Comparison of ENCODE assay signal across 16 cellular contexts in the genomic region with DNA sequence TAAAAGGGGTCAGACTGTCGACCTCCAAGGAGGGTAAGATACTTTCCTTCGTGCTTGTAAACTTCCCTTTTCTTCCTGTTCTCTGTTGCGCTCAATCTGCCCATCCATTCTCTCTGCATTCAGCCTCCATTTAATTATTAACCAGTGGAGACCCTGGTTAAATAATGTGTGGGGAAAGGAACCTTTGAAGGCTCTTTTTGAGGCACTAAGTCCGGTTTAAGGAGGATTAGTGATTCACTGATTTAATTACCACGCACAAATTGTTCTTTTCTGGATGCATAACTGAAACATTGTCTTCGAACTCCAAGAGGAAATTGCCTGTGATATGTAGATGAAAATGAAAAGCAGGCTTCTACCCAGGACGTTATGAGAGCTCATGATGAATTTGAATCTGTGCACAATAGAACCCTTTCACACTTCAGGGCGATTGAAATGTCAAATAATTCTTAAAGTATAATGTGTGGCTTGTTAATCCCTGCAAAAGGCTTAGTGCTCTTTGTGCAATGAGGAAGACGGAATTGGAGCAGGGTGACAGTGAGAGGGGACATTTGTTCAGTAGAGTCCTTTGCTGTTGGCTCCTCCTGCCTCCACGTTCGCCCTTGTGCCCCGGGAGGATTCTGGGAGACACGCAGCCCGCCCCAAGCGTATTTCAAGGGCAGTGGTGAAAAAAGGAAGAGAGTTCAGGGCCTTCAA.
"Had no signal": no experiment of that assay in that cellular context is flagged by ENCODE, and none has a peak within 500 bp of the region (broad histone marks: within the 10 kb centered on the region; RNA-seq: fewer than 3 reads in every experiment).

No MANE protein-coding gene starts in this region.

- H3K4me3 ChIP-seq: lung, uterus had no signal

- H3K4me3 Mint-ChIP-seq: activated T-helper 17 cell treated with anti-CD3 and anti-CD28 coated beads, Interleukin-2, amount 50 U/mL, for 72 hours; immature natural killer cell; naive thymus-derived CD4-positive, alpha-beta T cell; WTC11 had no signal

- DNase-seq: activated CD4-positive, alpha-beta T cell treated with anti-CD3 and anti-CD28 coated beads for 48 hours; activated CD8-positive, alpha-beta memory T cell treated with anti-CD3 and anti-CD28 coated beads for 24 hours; activated naive CD4-positive, alpha-beta T cell treated with anti-CD3 and anti-CD28 coated beads, Interleukin-2, amount 50 U/mL, for 16 hours; activated T-cell treated with anti-CD3 and anti-CD28 coated beads for 4 hours; central memory CD4-positive, alpha-beta T cell; cortex of kidney; effector memory CD4-positive, alpha-beta T cell; glutamatergic neuron; immature natural killer cell; naive thymus-derived CD4-positive, alpha-beta T cell; occipital lobe; small intestine; uterus had no signal

- FAIRE-seq: small intestine had no signal

- H3K27me3 ChIP-seq: uterus had no signal

- H3K4me1 Mint-ChIP-seq: activated T-helper 17 cell treated with anti-CD3 and anti-CD28 coated beads, Interleukin-2, amount 50 U/mL, for 72 hours; WTC11 had no signal

- ATAC-seq: activated T-helper 17 cell treated with anti-CD3 and anti-CD28 coated beads, Interleukin-2, amount 50 U/mL, for 72 hours; naive thymus-derived CD4-positive, alpha-beta T cell; WTC11 had no signal

- H3K9me3 ChIP-seq: uterus had no signal

- H3K36me3 ChIP-seq: uterus had no signal

- H3K4me1 ChIP-seq: uterus had no signal

- H3K27ac Mint-ChIP-seq: activated T-helper 17 cell treated with anti-CD3 and anti-CD28 coated beads, Interleukin-2, amount 50 U/mL, for 72 hours; immature natural killer cell; naive thymus-derived CD4-positive, alpha-beta T cell; WTC11 had no signal

- H3K27ac ChIP-seq: uterus had no signal
